ENCODE assay signal across 34 cellular contexts in genomic region chr4:151946718-151947117, GRCh38.
"Had no signal": no experiment of that assay in that cellular context is flagged by ENCODE, and none has a peak within 500 bp of the region (broad histone marks: within the 10 kb centered on the region; RNA-seq: fewer than 3 reads in every experiment).

No MANE protein-coding gene starts in this region.

- ATAC-seq: activated CD8-positive, alpha-beta T cell treated with anti-CD3 and anti-CD28 coated beads for 36 hours; activated naive CD4-positive, alpha-beta T cell treated with anti-CD3 and anti-CD28 coated beads, Interleukin-2, amount 50 U/mL, for 72 hours; activated T-cell treated with anti-CD3 and anti-CD28 coated beads, Interleukin-2, amount 50 U/mL, for 4 hours; activated T-cell treated with anti-CD3 and anti-CD28 coated beads, Interleukin-2, amount 50 U/mL, for 72 hours; activated T-helper 17 cell treated with anti-CD3 and anti-CD28 coated beads, Interleukin-2, amount 50 U/mL, for 72 hours; body of pancreas had no signal

- H3K4me3 ChIP-seq: adrenal gland, body of pancreas, breast epithelium had no signal

- DNase-seq: activated B cell treated with CpG ODN at 0.5 μM for 24 hours; activated CD4-positive, alpha-beta memory T cell treated with anti-CD3 and anti-CD28 coated beads for 36 hours; activated CD4-positive, alpha-beta T cell treated with anti-CD3 and anti-CD28 coated beads for 4 hours; activated CD4-positive, alpha-beta T cell treated with anti-CD3 and anti-CD28 coated beads, Interleukin-2, amount 10 ng/mL, durations not matched to agents 24 days and 14 days; activated CD4-positive, alpha-beta T cell treated with anti-CD3 and anti-CD28 coated beads, Interleukin-2, amount 50 U/mL, for 1 hour; activated CD4-positive, alpha-beta T cell treated with anti-CD3 and anti-CD28 coated beads, Interleukin-2, amount 50 U/mL, for 4 hours; activated CD4-positive, CD25-positive, alpha-beta regulatory T cell treated with anti-CD3 and anti-CD28 coated beads, Interleukin-2, amount 50 U/mL, for 72 hours; activated CD8-positive, alpha-beta memory T cell treated with anti-CD3 and anti-CD28 coated beads, Interleukin-2, amount 50 U/mL, for 4 hours; activated CD8-positive, alpha-beta T cell treated with anti-CD3 and anti-CD28 coated beads for 36 hours; activated effector memory CD4-positive, alpha-beta T cell treated with anti-CD3 and anti-CD28 coated beads, Interleukin-2, amount 50 U/mL, for 16 hours; activated gamma-delta T cell treated with Interleukin-2 at 50 U/mL for 16 hours; activated naive CD4-positive, alpha-beta T cell; activated naive CD4-positive, alpha-beta T cell treated with anti-CD3 and anti-CD28 coated beads for 36 hours; activated naive CD4-positive, alpha-beta T cell treated with anti-CD3 and anti-CD28 coated beads, Interleukin-2, amount 50 U/mL, for 16 hours; activated naive CD8-positive, alpha-beta T cell treated with anti-CD3 and anti-CD28 coated beads for 36 hours; activated T-cell treated with anti-CD3 and anti-CD28 coated beads for 4 hours; activated T-cell treated with anti-CD3 and anti-CD28 coated beads, Interleukin-2, amount 50 U/mL, for 1 hour; activated T-cell treated with anti-CD3 and anti-CD28 coated beads, Interleukin-2, amount 50 U/mL, for 4 hours; activated T-cell treated with anti-CD3 and anti-CD28 coated beads, Interleukin-2, amount 50 U/mL, for 72 hours; adrenal gland; amniotic stem cell; aorta; body of pancreas; brain microvascular endothelial cell; central memory CD4-positive, alpha-beta T cell; T-helper 2 cell; T-helper 9 cell had no signal

- FAIRE-seq: astrocyte, colon, TTC549 had no signal

- H3K9me3 ChIP-seq: adrenal gland, body of pancreas had no signal

- H3K27me3 ChIP-seq: adrenal gland, body of pancreas, brain microvascular endothelial cell, breast epithelium had no signal

- H3K36me3 ChIP-seq: adrenal gland, brain microvascular endothelial cell, breast epithelium had no signal

- H3K4me1 ChIP-seq: adrenal gland, body of pancreas, breast epithelium had no signal

- H3K27ac ChIP-seq: adrenal gland, body of pancreas, brain microvascular endothelial cell, breast epithelium, VCaP had no signal
